Comparison of ENCODE assay signal across 26 cellular contexts in genomic region chr12:47028981-47029708, GRCh38. TPM values are rescaled to one million over a fixed set of nuclear protein-coding genes. Genes with fewer than 3 reads are reported as not detected.
"Had no signal": no experiment of that assay in that cellular context is flagged by ENCODE, and none has a peak within 500 bp of the region (broad histone marks: within the 10 kb centered on the region; RNA-seq: fewer than 3 reads in every experiment).

No MANE protein-coding gene starts in this region.

- H3K36me3 ChIP-seq: MG63 had no signal

- DNase-seq: activated CD4-positive, alpha-beta T cell treated with anti-CD3 and anti-CD28 coated beads for 4 hours; activated CD8-positive, alpha-beta memory T cell treated with anti-CD3 and anti-CD28 coated beads, Interleukin-2, amount 50 U/mL, for 4 hours; activated CD8-positive, alpha-beta T cell treated with anti-CD3 and anti-CD28 coated beads for 36 hours; activated effector memory CD4-positive, alpha-beta T cell treated with Interleukin-2 at 50 U/mL for 16 hours; activated naive CD4-positive, alpha-beta T cell; caudate nucleus; KG1; MG63; MV-4-11; NCI-H1092 treated with DMSO at 0.1 percent for 48 hours; NCI-H1417 treated with DMSO at 0.1 percent for 48 hours; NCI-H1694; NCI-H2029; NCI-H2107; NCI-H2171 treated with DMSO at 0.1 percent for 48 hours; NCI-H226; NCI-H526; NCI-H774; RPMI8226 had no signal

- H3K4me3 ChIP-seq: MG63 had no signal

- H3K9me3 ChIP-seq: MG63 had no signal

- H3K9me3 Mint-ChIP-seq: activated CD8-positive, alpha-beta T cell treated with anti-CD3 and anti-CD28 coated beads for 36 hours; activated naive CD4-positive, alpha-beta T cell treated with anti-CD3 and anti-CD28 coated beads, Interleukin-2, amount 50 U/mL, for 72 hours; IgD-negative memory B cell; T-helper 1 cell treated with Interleukin-12 subunit alpha and Interleukin-12 subunit beta and Interleukin-4 antibody, amounts not matched to agents 30 μg/mL and 1 μg/mL, for 36 hours had no signal

- ATAC-seq: activated CD4-positive, CD25-positive, alpha-beta regulatory T cell treated with anti-CD3 and anti-CD28 coated beads, Interleukin-2, amount 50 U/mL, for 24 hours; activated CD8-positive, alpha-beta T cell treated with anti-CD3 and anti-CD28 coated beads for 36 hours; Panc1; Right ventricle myocardium inferior had no signal

- H3K27ac Mint-ChIP-seq: activated CD8-positive, alpha-beta T cell treated with anti-CD3 and anti-CD28 coated beads for 36 hours; activated naive CD4-positive, alpha-beta T cell treated with anti-CD3 and anti-CD28 coated beads, Interleukin-2, amount 50 U/mL, for 72 hours; IgD-negative memory B cell; T-helper 1 cell treated with Interleukin-12 subunit alpha and Interleukin-12 subunit beta and Interleukin-4 antibody, amounts not matched to agents 30 μg/mL and 1 μg/mL, for 36 hours had no signal

- H3K27me3 ChIP-seq: MG63 had no signal

- H3K4me3 Mint-ChIP-seq: activated CD8-positive, alpha-beta T cell treated with anti-CD3 and anti-CD28 coated beads for 36 hours; IgD-negative memory B cell; T-helper 1 cell treated with Interleukin-12 subunit alpha and Interleukin-12 subunit beta and Interleukin-4 antibody, amounts not matched to agents 30 μg/mL and 1 μg/mL, for 36 hours had no signal

- H3K36me3 Mint-ChIP-seq: activated naive CD4-positive, alpha-beta T cell treated with anti-CD3 and anti-CD28 coated beads, Interleukin-2, amount 50 U/mL, for 72 hours; IgD-negative memory B cell had no signal

RNA-seq across cellular contexts. Expression of gene AMIGO2, which starts 50.6 kb away (rescaled TPM):
- total RNA-seq: OCI-LY7 had no signal
